In genomic region chr2:1974391-1974790, GRCh38 we compare ENCODE assay signal across 19 cellular contexts.
A peak's percentile ranks its signal among the peaks of the same experiment; 100 is the strongest.
DNase-seq lines count a peak whose midpoint lies in the region; ATAC-seq, FAIRE-seq and TF ChIP-seq lines count a peak whose summit lies in the region.
"Had no signal": no experiment of that assay in that cellular context is flagged by ENCODE, and none has a peak within 500 bp of the region (broad histone marks: within the 10 kb centered on the region; RNA-seq: fewer than 3 reads in every experiment).

No MANE protein-coding gene starts in this region.

- H3K36me3 ChIP-seq in HEK293 (ENCODE audit: control insufficient read depth in 2 of 2, insufficient read depth in 1 of 2, low read length in 2 of 2) (no peaks in the 10 kb centered on the region), HepG2 (replicated peaks in 1 of 2; ENCODE audit: control insufficient read depth in 1 of 2, insufficient read depth in 2 of 2, low read length in 2 of 2) (no peaks in the 10 kb centered on the region)

- no peak overlapping the region for H2AFZ ChIP-seq in HepG2 (ENCODE audit: low read length)

- peaks cover 24% of the 10 kb centered on the region for H3K4me1 ChIP-seq in HEK293 (ENCODE audit: control insufficient read depth, insufficient read depth, low read length)
- 0 out of 2 replicates have a peak, but pooled peaks cover 8% of the 10 kb centered on the region for H3K4me1 ChIP-seq in HepG2 (ENCODE audit: insufficient read depth, low read length)

- H3K4me3 Mint-ChIP-seq in activated CD8-positive, alpha-beta T cell treated with anti-CD3 and anti-CD28 coated beads, Interleukin-2, amount 10 ng/mL, durations not matched to agents 7 days and 5 days = no peak overlapping the region
- H3K4me3 Mint-ChIP-seq: B cell, nephron progenitor cell had no signal

- H3K27ac Mint-ChIP-seq in activated CD8-positive, alpha-beta T cell treated with anti-CD3 and anti-CD28 coated beads, Interleukin-2, amount 10 ng/mL, durations not matched to agents 7 days and 5 days = no peak overlapping the region
- H3K27ac Mint-ChIP-seq: B cell, nephron progenitor cell had no signal

- no peak overlapping the region for H3K4me3 ChIP-seq in HEK293 (ENCODE audit: low read depth, low read length)
- H3K4me3 ChIP-seq in cardiac fibroblast (replicated peaks in 1 of 2; ENCODE audit: low read depth in 2 of 2, low read length in 2 of 2) = no peak overlapping the region
- H3K4me3 ChIP-seq in HepG2 (replicated peaks in 1 of 3; ENCODE audit: insufficient read depth in 1 of 3, low read depth in 2 of 3, low read length in 3 of 3) = no peak overlapping the region

- TF ChIP-seq POLR2A in HepG2 (IDR thresholded peaks at IDR 0.05; ENCODE audit: insufficient read depth in 1 of 2, low read depth in 2 of 2, low read length in 2 of 2) = no peak

- no peaks in the 10 kb centered on the region for H3K36me3 Mint-ChIP-seq in activated CD8-positive, alpha-beta T cell treated with anti-CD3 and anti-CD28 coated beads, Interleukin-2, amount 10 ng/mL, durations not matched to agents 7 days and 5 days (ENCODE audit: low read depth)

- intact Hi-C loops in HepG2 (cut with micrococcal nuclease; ENCODE audit: unreplicated experiment) = no loop called here

- FAIRE-seq in HepG2 (lab: Jason Lieb, UNC) = no peak
- FAIRE-seq: colon, urothelium cell line had no signal

- H3K27me3 ChIP-seq in HepG2 (ENCODE audit: control insufficient read depth in 1 of 2, insufficient read depth in 2 of 2, low read length in 2 of 2) = peaks cover 3 to 4% of the 10 kb centered on the region in 2 experiments; a peak in 4 of 5 replicates

- no peak for TF ChIP-seq EP300 in HepG2 (IDR thresholded peaks at IDR 0.05; ENCODE audit: low read depth in 2 of 2, low read length in 2 of 2)
- TF ChIP-seq EP300 in HepG2 (CRISPR knock-in tag; IDR thresholded peaks at IDR 0.05; ENCODE audit: borderline replicate concordance) = no peak

- CTCF ChIA-PET in HEK293 (lab: Yijun Ruan, JAX) = no interaction called here
- CTCF ChIA-PET in HepG2 (lab: Yijun Ruan, JAX; ENCODE audit: low intra/inter-chr PET ratio, low total read pairs) = no interaction called here
- CTCF ChIA-PET in activated CD8-positive, alpha-beta T cell treated with anti-CD3 and anti-CD28 coated beads, Interleukin-2, amount 10 ng/mL, durations not matched to agents 7 days and 5 days (lab: Charles Lee) = no interaction called here

- H3K4me1 Mint-ChIP-seq in activated CD8-positive, alpha-beta T cell treated with anti-CD3 and anti-CD28 coated beads, Interleukin-2, amount 10 ng/mL, durations not matched to agents 7 days and 5 days (ENCODE audit: low read depth) = no peaks in the 10 kb centered on the region
- H3K4me1 Mint-ChIP-seq: B cell had no signal

- H4K20me1 ChIP-seq in HepG2 (ENCODE audit: insufficient read depth, low read length) = no peaks in the 10 kb centered on the region

- no peak for ATAC-seq in HepG2
- ATAC-seq in activated CD8-positive, alpha-beta T cell treated with anti-CD3 and anti-CD28 coated beads, Interleukin-2, amount 10 ng/mL, durations not matched to agents 7 days and 5 days = no peak

- H3K27me3 Mint-ChIP-seq in activated CD8-positive, alpha-beta T cell treated with anti-CD3 and anti-CD28 coated beads, Interleukin-2, amount 10 ng/mL, durations not matched to agents 7 days and 5 days (ENCODE audit: low read depth) = no peaks in the 10 kb centered on the region

- POLR2A ChIA-PET in HEK293 (lab: Yijun Ruan, JAX) (no interaction called here), HepG2 (lab: Yijun Ruan, JAX) (no interaction called here)
- POLR2A ChIA-PET in activated CD8-positive, alpha-beta T cell treated with anti-CD3 and anti-CD28 coated beads, Interleukin-2, amount 10 ng/mL, durations not matched to agents 7 days and 5 days (lab: Charles Lee) = no interaction called here

- no peak overlapping the region for H3K4me2 ChIP-seq in HepG2 (ENCODE audit: low read depth, low read length)

- no peaks in the 10 kb centered on the region for H3K9me3 Mint-ChIP-seq in activated CD8-positive, alpha-beta T cell treated with anti-CD3 and anti-CD28 coated beads, Interleukin-2, amount 10 ng/mL, durations not matched to agents 7 days and 5 days (ENCODE audit: insufficient read depth)
- H3K9me3 Mint-ChIP-seq: nephron progenitor cell had no signal

- in situ Hi-C loops in HepG2 (cut with HindIII; ENCODE audit: extremely low pct_ligation_motif_present, low pct_unique_long_range_greater_than_20kb) = no loop called here

- DNase-seq in A172 (ENCODE audit: low spot score) (peak; percentile 86), cardiac fibroblast (ENCODE audit: low read depth in 2 of 2) (peak; percentile 74 to 81), HepG2 (ENCODE audit: low spot score) (no peak), kidney tubule cell (ENCODE audit: low spot score) (no peak), DMS153 treated with DMSO at 0.1 percent for 48 hours (lab: John Stamatoyannopoulos, UW; ENCODE audit: unreplicated experiment) (no peak)
- DNase-seq in activated T-cell treated with anti-CD3 and anti-CD28 coated beads, Interleukin-2, amount 50 U/mL, for 48 hours = no peak
- no peak for DNase-seq in activated CD8-positive, alpha-beta T cell treated with anti-CD3 and anti-CD28 coated beads, Interleukin-2, amount 10 ng/mL, durations not matched to agents 7 days and 5 days
- DNase-seq: activated CD4-positive, alpha-beta T cell treated with anti-CD3 and anti-CD28 coated beads for 48 hours; activated effector memory CD4-positive, alpha-beta T cell treated with anti-CD3 and anti-CD28 coated beads, Interleukin-2, amount 50 U/mL, for 16 hours; foreskin fibroblast; Karpas-422; NCI-H2029; nephron progenitor cell; stimulated activated CD8-positive, alpha-beta memory T cell treated with anti-CD3 and anti-CD28 coated beads, Interleukin-4, amount 100 ng/mL, for 48 hours; T-helper 1 cell had no signal

- H3K27ac ChIP-seq in HEK293 (ENCODE audit: extremely low read depth, low read depth, low read length) (peak overlapping the region; percentile 61; the same call in 1 of the 2 replicates), HepG2 (ENCODE audit: extremely low read length, insufficient read depth, low read length) (no peak overlapping the region)

- H3K9ac ChIP-seq in HepG2 (ENCODE audit: insufficient read depth, low read depth, low read length) = no peak overlapping the region

- TF ChIP-seq RAD21 in HepG2 (CRISPR knock-in tag; IDR thresholded peaks at IDR 0.05) = no peak

- no peaks in the 10 kb centered on the region for H3K79me2 ChIP-seq in HepG2 (ENCODE audit: insufficient read depth, low read length)

- BruUV-seq in HepG2 (replicated peaks; lab: Mats Ljungman, UMichigan) = no TSS peak

- H3K9me3 ChIP-seq in HEK293 (ENCODE audit: control insufficient read depth, insufficient read depth, low read depth, low read length) = no peaks in the 10 kb centered on the region
- no peaks in the 10 kb centered on the region for H3K9me3 ChIP-seq in HepG2 (ENCODE audit: low read length)

- no peak for TF ChIP-seq CTCF in HEK293 (tag by site-specific recombination; IDR thresholded peaks at IDR 0.05)
- TF ChIP-seq CTCF in cardiac fibroblast (IDR thresholded peaks at IDR 0.05; ENCODE audit: low read depth, low read length) = no peak
- no peak for TF ChIP-seq CTCF in HepG2 (CRISPR knock-in tag; IDR thresholded peaks at IDR 0.05)

- WGBS in HepG2 (ENCODE audit: low lambda C conversion rate) = 17% methylated on average over 6 of the region's 6 CpGs

TF ChIP-seq in HEK293, 187 proteins besides CTCF, POLR2A, EP300 and RAD21 (continues in another document):
- peak; percentile 85 for TF ChIP-seq PRDM6 (tag by site-specific recombination; IDR thresholded peaks at IDR 0.05)

TF ChIP-seq in HepG2, 621 proteins besides CTCF, POLR2A, EP300 and RAD21:
- TF ChIP-seq SMARCC2 (IDR thresholded peaks at IDR 0.05) (no peak), CREB1 (IDR thresholded peaks at IDR 0.05) (peak; percentile 63), CREB1 (CRISPR knock-in tag; IDR thresholded peaks at IDR 0.05) (no peak)

Comparison
In these comparisons a context has a peak if more than half of its experiments do, and no peak if none do; other contexts are left out.
1. DNase-seq: peak in A172 (single experiment) and cardiac fibroblast (2 of 2); none in HepG2 (single experiment), kidney tubule cell (single experiment), activated T-cell treated with anti-CD3 and anti-CD28 coated beads, Interleukin-2, amount 50 U/mL, for 48 hours (0 of 2), activated CD8-positive, alpha-beta T cell treated with anti-CD3 and anti-CD28 coated beads, Interleukin-2, amount 10 ng/mL, durations not matched to agents 7 days and 5 days (single experiment) and DMS153 treated with DMSO at 0.1 percent for 48 hours (single experiment).